Comparison of ENCODE assay signal across 11 cellular contexts in the genomic region with DNA sequence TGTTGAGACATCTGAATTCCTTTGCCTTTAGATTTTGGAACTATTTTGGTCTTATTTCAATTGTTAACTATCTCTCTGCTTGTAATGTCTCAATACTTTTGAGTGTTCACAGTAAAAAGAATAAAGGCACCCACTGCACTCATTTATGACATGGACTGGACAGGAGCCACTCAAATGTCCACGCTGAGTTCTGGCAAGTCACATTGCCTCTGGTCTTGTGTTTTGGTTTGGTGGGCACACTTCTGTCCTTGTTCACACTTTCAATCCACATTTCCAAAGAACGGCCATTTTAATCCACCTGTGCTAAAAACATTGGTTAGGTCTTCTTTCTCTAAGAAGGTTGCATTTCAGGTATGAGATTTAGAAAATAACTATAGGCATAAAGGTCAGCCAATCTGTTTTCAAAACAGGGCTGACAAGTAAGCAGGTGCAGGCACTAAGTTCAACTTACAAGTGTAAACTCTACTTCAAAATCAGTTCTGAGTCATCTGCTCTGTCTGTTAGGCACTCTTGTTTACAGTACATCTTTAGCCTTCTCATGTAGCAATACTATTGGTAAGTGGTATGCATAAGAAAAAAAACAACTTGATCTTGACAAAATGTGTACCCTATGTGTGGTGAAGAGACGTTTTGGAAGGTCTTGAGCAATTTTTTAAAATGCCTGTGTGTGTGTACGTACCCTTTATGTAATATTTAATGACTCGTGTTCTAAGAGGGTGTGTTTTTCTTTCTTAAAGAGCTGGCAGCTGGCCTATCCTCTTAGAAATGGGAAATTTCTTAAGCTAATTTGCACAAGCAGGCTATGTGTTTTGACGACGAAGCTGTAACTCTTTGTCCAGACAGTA. TPM values are rescaled to one million over a fixed set of nuclear protein-coding genes. Genes with fewer than 3 reads are reported as not detected.
DNase-seq lines count a peak whose midpoint lies in the region; ATAC-seq and TF ChIP-seq lines count a peak whose summit lies in the region.
"Had no signal": no experiment of that assay in that cellular context is flagged by ENCODE, and none has a peak within 500 bp of the region (broad histone marks: within the 10 kb centered on the region; RNA-seq: fewer than 3 reads in every experiment).

No MANE protein-coding gene starts in this region.

- peak; percentile 77 to 80 for ATAC-seq in upper lobe of left lung (ENCODE audit: low FRiP score in 2 of 2)
- ATAC-seq in GM18873 (IDR thresholded peaks at IDR 0.05; ENCODE audit: low FRiP score, unreplicated experiment) = no peak

- H3K27ac ChIP-seq in hepatocyte (peak overlapping the region; percentile 49), upper lobe of left lung (peak overlapping the region; percentile 14 to 70 (median 66))
- H3K27ac ChIP-seq: thoracic aorta had no signal

- DNase-seq in NCI-H748 (lab: John Stamatoyannopoulos, UW; ENCODE audit: unreplicated experiment) (peak; percentile 19), NCI-H748 treated with DMSO at 0.1 percent for 48 hours (lab: John Stamatoyannopoulos, UW) (no peak), RPMI7951 (ENCODE audit: low read depth) (peak; percentile 31), hepatocyte (ENCODE audit: low spot score) (peak; percentile 47), upper lobe of left lung (peak in 1 of 2 donors; percentile 28), SKM-1 treated with dmso at 0.1 percent for 144 hours (lab: John Stamatoyannopoulos, UW; ENCODE audit: unreplicated experiment) (no peak)
- no peak for DNase-seq in activated CD8-positive, alpha-beta memory T cell treated with anti-CD3 and anti-CD28 coated beads, Interleukin-2, amount 50 U/mL, for 48 hours
- DNase-seq: activated B cell treated with CpG ODN at 0.5 μM for 24 hours had no signal

- H2AFZ ChIP-seq in hepatocyte = no peak overlapping the region

- H3K9me2 ChIP-seq in hepatocyte (replicated peaks; ENCODE audit: insufficient read depth) = no peaks in the 10 kb centered on the region

- no peaks in the 10 kb centered on the region for H3K27me3 ChIP-seq in hepatocyte
- no peaks in the 10 kb centered on the region for H3K27me3 ChIP-seq in upper lobe of left lung
- H3K27me3 ChIP-seq: BLaER1 treated with 17β-estradiol and CSF1 and Interleukin-3, amounts not matched to agents 10 nM and 100 nM had no signal

- no peaks in the 10 kb centered on the region for H3K79me2 ChIP-seq in hepatocyte

- peaks cover 7% of the 10 kb centered on the region for H3K4me1 ChIP-seq in hepatocyte (ENCODE audit: insufficient read depth)
- peaks cover 7 to 20% (median 12%) of the 10 kb centered on the region in 4 donors for H3K4me1 ChIP-seq in upper lobe of left lung

- TF ChIP-seq CTCF in hepatocyte (IDR thresholded peaks at IDR 0.05; ENCODE audit: poor library complexity) (no peak), upper lobe of left lung (IDR thresholded peaks at IDR 0.05) (no peak)

- peak overlapping the region; percentile 7 for H3K4me2 ChIP-seq in hepatocyte

- H3K9me3 ChIP-seq in hepatocyte (ENCODE audit: low read depth) (no peaks in the 10 kb centered on the region), upper lobe of left lung (no peaks in the 10 kb centered on the region)
- H3K9me3 ChIP-seq: BLaER1 treated with 17β-estradiol and CSF1 and Interleukin-3, amounts not matched to agents 10 nM and 100 nM; thoracic aorta had no signal

- WGBS in hepatocyte (ENCODE audit: low lambda C conversion rate, missing lambda C conversion rate) = 49% methylated on average over 7 of the region's 7 CpGs
- WGBS in upper lobe of left lung, 2 donors = 36 to 45% methylated on average over 7 of the region's 7 CpGs

- peak in 3 of 4 donors; percentile 30 to 96 (median 58) for TF ChIP-seq EP300 in upper lobe of left lung (IDR thresholded peaks at IDR 0.05)

- no peaks in the 10 kb centered on the region for H4K20me1 ChIP-seq in hepatocyte (ENCODE audit: insufficient read depth, poor library complexity, severe bottlenecking)
- H4K20me1 ChIP-seq: BLaER1 treated with 17β-estradiol and CSF1 and Interleukin-3, amounts not matched to agents 10 nM and 100 nM had no signal

- TF ChIP-seq POLR2A in upper lobe of left lung (IDR thresholded peaks at IDR 0.05) = peak in 1 of 4 donors; percentile 46

- no peaks in the 10 kb centered on the region for H3K36me3 ChIP-seq in hepatocyte (replicated peaks; ENCODE audit: insufficient read depth, low read depth)
- no peaks in the 10 kb centered on the region for H3K36me3 ChIP-seq in upper lobe of left lung
- H3K36me3 ChIP-seq: BLaER1 treated with 17β-estradiol and CSF1 and Interleukin-3, amounts not matched to agents 10 nM and 100 nM; thoracic aorta had no signal

- no peak overlapping the region for H3K4me3 ChIP-seq in hepatocyte
- H3K4me3 ChIP-seq in upper lobe of left lung = no peak overlapping the region
- H3K4me3 ChIP-seq: BLaER1 treated with 17β-estradiol and CSF1 and Interleukin-3, amounts not matched to agents 10 nM and 100 nM; thoracic aorta had no signal

RNA-seq across cellular contexts. Expression of a gene that starts 31.5 kb away (rescaled TPM):
- total RNA-seq in RPMI7951 (2014; rRNA removed; shearing (Covaris generic)) = 92.4 and 115 TPM in 2 replicates
- 212 and 288 TPM in 2 replicates for total RNA-seq in hepatocyte
- 188 and 208 TPM in 2 replicates for polyA plus RNA-seq in hepatocyte
- total RNA-seq in upper lobe of left lung = 100 to 1,000 TPM; 199 to 483 (median 293) TPM

Comparison
In these comparisons a context has a peak if more than half of its experiments do, and no peak if none do; other contexts are left out.
1. DNase-seq: peak in NCI-H748 (single experiment), RPMI7951 (single experiment) and hepatocyte (single experiment); none in NCI-H748 treated with DMSO at 0.1 percent for 48 hours (single experiment), activated CD8-positive, alpha-beta memory T cell treated with anti-CD3 and anti-CD28 coated beads, Interleukin-2, amount 50 U/mL, for 48 hours (single experiment) and SKM-1 treated with dmso at 0.1 percent for 144 hours (single experiment).